11 cellular contexts compared by ENCODE assay signal in the genomic region with DNA sequence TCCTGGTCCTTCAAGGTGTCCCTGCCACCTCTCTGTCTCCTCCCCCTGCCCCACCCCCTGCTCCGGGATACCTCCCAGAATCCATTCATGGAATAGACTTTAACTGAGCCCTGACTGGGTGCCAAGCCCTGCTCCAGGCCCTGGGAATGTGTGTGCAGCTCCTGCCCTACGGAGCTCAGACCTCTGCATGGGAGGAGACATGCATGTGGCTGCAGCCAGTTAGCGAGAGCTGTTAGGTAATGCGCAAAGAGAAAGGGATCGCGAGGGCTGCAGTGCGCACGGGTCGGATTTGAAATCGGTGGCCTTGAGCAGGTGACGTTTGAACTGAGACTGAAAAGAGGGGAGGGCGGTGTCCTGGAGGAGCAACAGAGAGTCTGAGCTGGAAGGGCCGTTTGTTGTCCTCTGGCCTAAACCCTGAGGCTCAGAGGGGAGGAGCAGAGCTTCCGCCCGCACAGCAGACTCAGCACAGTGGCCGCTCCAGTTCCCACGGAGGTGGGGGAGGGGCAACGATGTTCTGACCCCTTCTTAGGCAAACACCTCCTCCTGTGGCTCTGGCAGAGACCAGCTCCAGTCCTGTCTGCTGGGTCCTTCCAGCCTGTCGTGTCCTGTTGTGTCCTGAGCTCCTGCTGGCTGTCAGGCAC. TPM values are rescaled to one million over a fixed set of nuclear protein-coding genes. Genes with fewer than 3 reads are reported as not detected.
DNase-seq lines count a peak whose midpoint lies in the region; ATAC-seq and TF ChIP-seq lines count a peak whose summit lies in the region.
"Had no signal": no experiment of that assay in that cellular context is flagged by ENCODE, and none has a peak within 500 bp of the region (broad histone marks: within the 10 kb centered on the region; RNA-seq: fewer than 3 reads in every experiment).

No MANE protein-coding gene starts in this region.

- H3K4me2 ChIP-seq in hepatocyte = peak overlapping the region; percentile 66

- peaks cover 4% of the 10 kb centered on the region for H3K27me3 ChIP-seq in H7 (ENCODE audit: control insufficient read depth, insufficient read depth, low read length)
- no peaks in the 10 kb centered on the region for H3K27me3 ChIP-seq in adrenal gland
- H3K27me3 ChIP-seq in hepatocyte = no peaks in the 10 kb centered on the region
- H3K27me3 ChIP-seq in sigmoid colon = no peaks in the 10 kb centered on the region

- H4K20me1 ChIP-seq in hepatocyte (ENCODE audit: insufficient read depth, poor library complexity, severe bottlenecking) = no peaks in the 10 kb centered on the region

- ATAC-seq in GM19035 (IDR thresholded peaks at IDR 0.05; ENCODE audit: unreplicated experiment) (no peak), GM19463 (IDR thresholded peaks at IDR 0.05; ENCODE audit: unreplicated experiment) (no peak)
- ATAC-seq in stimulated activated naive CD8-positive, alpha-beta T cell treated with anti-CD3 and anti-CD28 coated beads, Interleukin-15, Interleukin-2, amounts not matched to agents 100 U/mL and 50 U/mL, for 24 hours = no peak

- H3K36me3 ChIP-seq in H7 (replicated peaks; ENCODE audit: control insufficient read depth, insufficient read depth, low read length) (no peaks in the 10 kb centered on the region; the same call in 1 of the 2 replicates), adrenal gland (replicated peaks in 1 of 2) (no peaks in the 10 kb centered on the region), hepatocyte (replicated peaks; ENCODE audit: insufficient read depth, low read depth) (no peaks in the 10 kb centered on the region), sigmoid colon (no peaks in the 10 kb centered on the region)

- TF ChIP-seq EP300 in sigmoid colon (IDR thresholded peaks at IDR 0.05) = no peak

- H3K4me3 ChIP-seq in H7 (ENCODE audit: insufficient read depth, low read depth, low read length) = no peak overlapping the region
- H3K4me3 ChIP-seq in adrenal gland = no peak overlapping the region
- no peak overlapping the region for H3K4me3 ChIP-seq in hepatocyte
- H3K4me3 ChIP-seq in sigmoid colon = peak overlapping the region in 3 of 4 donors; percentile 9 to 28 (median 24)
- H3K4me3 ChIP-seq: lung had no signal

- no peak for TF ChIP-seq CTCF in adrenal gland (IDR thresholded peaks at IDR 0.05)
- TF ChIP-seq CTCF in hepatocyte (IDR thresholded peaks at IDR 0.05; ENCODE audit: poor library complexity) = no peak
- TF ChIP-seq CTCF in sigmoid colon (IDR thresholded peaks at IDR 0.05) = no peak

- H3K9me3 ChIP-seq in adrenal gland (replicated peaks in 1 of 3) (no peaks in the 10 kb centered on the region), hepatocyte (ENCODE audit: low read depth) (no peaks in the 10 kb centered on the region), sigmoid colon (no peaks in the 10 kb centered on the region)

- no peaks in the 10 kb centered on the region for H3K9me2 ChIP-seq in hepatocyte (replicated peaks; ENCODE audit: insufficient read depth)

- peak overlapping the region in 2 of 5 donors; percentile 51 to 60 for H3K27ac ChIP-seq in adrenal gland
- peak overlapping the region; percentile 26 for H3K27ac ChIP-seq in hepatocyte
- H3K27ac ChIP-seq in sigmoid colon = peak overlapping the region; percentile 17 to 75 (median 59)

- peak; percentile 76 for DNase-seq in H7
- peak; percentile 39 to 88 (median 85) for DNase-seq in adrenal gland
- DNase-seq in hepatocyte (ENCODE audit: low spot score) = peak; percentile 77
- no peak for DNase-seq in sigmoid colon
- no peak for DNase-seq in stimulated activated naive CD8-positive, alpha-beta T cell treated with anti-CD3 and anti-CD28 coated beads, Interleukin-15, Interleukin-2, amounts not matched to agents 100 U/mL and 50 U/mL, for 24 hours
- no peak for DNase-seq in activated gamma-delta T cell treated with Interleukin-2 at 50 U/mL for 16 hours
- DNase-seq: activated effector memory CD4-positive, alpha-beta T cell treated with anti-CD3 and anti-CD28 coated beads, Interleukin-2, amount 50 U/mL, for 16 hours had no signal

- H3K4me1 ChIP-seq in adrenal gland (replicated peaks in 1 of 2) = peaks cover 5 to 23% of the 10 kb centered on the region in 2 donors
- peaks cover 24% of the 10 kb centered on the region for H3K4me1 ChIP-seq in hepatocyte (ENCODE audit: insufficient read depth)
- peaks cover 0 to 32% (median 27%) of the 10 kb centered on the region in 4 donors for H3K4me1 ChIP-seq in sigmoid colon

- 7 to 21% (median 18%) methylated on average over 14 to 19 of the region's 19 CpGs for WGBS in adrenal gland, 4 donors
- 9% methylated on average over 19 of the region's 19 CpGs for WGBS in hepatocyte (ENCODE audit: low lambda C conversion rate, missing lambda C conversion rate)
- 8 to 43% methylated on average over 19 of the region's 19 CpGs for WGBS in sigmoid colon, 2 donors

- H2AFZ ChIP-seq in hepatocyte = peak overlapping the region; percentile 9

- no peaks in the 10 kb centered on the region for H3K79me2 ChIP-seq in hepatocyte

- peak in 1 of 2 donors; percentile 48 for TF ChIP-seq POLR2A in adrenal gland (IDR thresholded peaks at IDR 0.05)
- TF ChIP-seq POLR2A in sigmoid colon (IDR thresholded peaks at IDR 0.05) = no peak

- intact Hi-C loops in adrenal gland (cut with DNase I) (no loop called here), sigmoid colon (cut with DNase I) (no loop called here)

RNA-seq across cellular contexts. Expression of gene LRRC10B, which starts 19.8 kb away (rescaled TPM):
- 2.5 and 2.6 TPM in 2 replicates for total RNA-seq in H7 (2014; rRNA removed; shearing (Covaris generic))
- total RNA-seq in adrenal gland (1 to 10 TPM in 3 of 8 donors, under 1 TPM in 2, not detected in 3; 0.11 to 2.2 (median 1.6) TPM), hepatocyte (0.20 and 0.43 TPM in 2 replicates), sigmoid colon (1 to 10 TPM in 2 of 4 donors, under 1 TPM in 2; 0.71 to 4.4 (median 1.3) TPM)
- polyA plus RNA-seq in adrenal gland (1 to 10 TPM in 2 of 3 donors, under 1 TPM in 1; 0.97 to 2.6 (median 1.1) TPM), hepatocyte (0.68 TPM in 1 of 2 replicates, not detected in the other), sigmoid colon (1 to 10 TPM in 1 of 3 donors, not detected in 2; 1.1 TPM)
- total RNA-seq: OCI-LY7 had no signal

RNA-seq across cellular contexts. Expression of gene SDHAF2, which starts 58.8 kb away (rescaled TPM):
- 31.3 and 48.6 TPM in 2 replicates for total RNA-seq in H7 (2014; rRNA removed; shearing (Covaris generic))
- 10 to 100 TPM; 28.0 to 69.6 (median 48.8) TPM for total RNA-seq in adrenal gland
- 10 to 100 TPM; 40.0 to 56.8 (median 47.1) TPM for polyA plus RNA-seq in adrenal gland
- total RNA-seq in hepatocyte = 47.8 and 62.3 TPM in 2 replicates
- polyA plus RNA-seq in hepatocyte = 72.0 and 74.3 TPM in 2 replicates
- 10 to 100 TPM; 27.3 to 97.3 (median 61.2) TPM for total RNA-seq in sigmoid colon
- polyA plus RNA-seq in sigmoid colon = 10 to 100 TPM; 45.7 to 62.5 (median 61.7) TPM

RNA-seq across cellular contexts. Expression of gene CPSF7, which starts 59.0 kb away (rescaled TPM):
- total RNA-seq in H7 (2014; rRNA removed; shearing (Covaris generic)) = 40.2 and 42.6 TPM in 2 replicates
- 10 to 100 TPM; 24.6 to 77.6 (median 63.0) TPM for total RNA-seq in adrenal gland
- 10 to 100 TPM; 78.8 to 93.5 (median 79.2) TPM for polyA plus RNA-seq in adrenal gland
- total RNA-seq in hepatocyte = 29.7 and 39.6 TPM in 2 replicates
- 27.5 and 29.0 TPM in 2 replicates for polyA plus RNA-seq in hepatocyte
- 10 to 100 TPM; 38.2 to 45.4 (median 42.0) TPM for total RNA-seq in sigmoid colon
- 10 to 100 TPM; 18.0 to 48.4 (median 19.0) TPM for polyA plus RNA-seq in sigmoid colon

Comparison
In these comparisons a context has a peak if more than half of its experiments do, and no peak if none do; other contexts are left out.
1. DNase-seq: peak in H7 (single experiment), adrenal gland (7 of 7) and hepatocyte (single experiment); none in sigmoid colon (single experiment), stimulated activated naive CD8-positive, alpha-beta T cell treated with anti-CD3 and anti-CD28 coated beads, Interleukin-15, Interleukin-2, amounts not matched to agents 100 U/mL and 50 U/mL, for 24 hours (single experiment) and activated gamma-delta T cell treated with Interleukin-2 at 50 U/mL for 16 hours (single experiment).
2. H3K4me3 ChIP-seq: peak in sigmoid colon (3 of 4); none in H7 (single experiment), adrenal gland (0 of 4) and hepatocyte (single experiment).